Comparison of ENCODE assay signal across 21 cellular contexts in the genomic region with DNA sequence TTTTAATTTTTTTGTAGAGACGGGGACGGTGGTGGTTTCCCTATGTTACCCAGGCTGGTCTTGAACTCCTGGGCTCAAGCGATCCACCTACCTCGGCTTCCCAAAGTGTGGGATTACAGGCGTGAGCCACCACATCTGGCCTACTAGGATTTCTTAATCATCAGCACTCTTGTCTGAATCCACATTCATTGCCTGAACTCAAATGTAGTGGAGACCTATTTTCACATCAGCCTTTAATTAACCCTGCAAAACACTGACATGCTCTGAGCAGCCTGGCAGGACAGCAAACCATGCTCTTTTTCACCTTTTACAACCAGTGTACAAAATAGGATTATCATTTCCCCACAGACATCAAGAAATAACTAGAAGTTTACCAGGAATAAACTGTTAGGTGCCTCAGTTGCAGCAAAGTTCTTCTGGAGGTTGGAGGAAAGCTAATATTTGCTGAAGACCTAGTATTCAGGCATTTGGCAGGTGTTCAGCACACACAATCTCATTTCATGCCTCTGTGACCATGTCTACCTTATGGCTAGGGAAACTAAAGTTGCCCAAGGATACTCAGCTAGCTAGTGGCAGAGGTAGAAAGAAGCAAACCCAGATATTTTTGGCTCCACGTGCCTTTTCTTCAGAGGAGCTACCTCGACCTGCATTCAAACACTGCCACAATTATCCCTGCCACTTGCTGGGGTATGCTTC. TPM values are rescaled to one million over a fixed set of nuclear protein-coding genes. Genes with fewer than 3 reads are reported as not detected.
DNase-seq lines count a peak whose midpoint lies in the region; FAIRE-seq and TF ChIP-seq lines count a peak whose summit lies in the region.
"Had no signal": no experiment of that assay in that cellular context is flagged by ENCODE, and none has a peak within 500 bp of the region (broad histone marks: within the 10 kb centered on the region; RNA-seq: fewer than 3 reads in every experiment).

No MANE protein-coding gene starts in this region.

- H3K4me3 ChIP-seq in endothelial cell of umbilical vein (replicated peaks in 1 of 3; ENCODE audit: insufficient read depth in 1 of 3, low read depth in 1 of 3, low read length in 3 of 3), result no peak overlapping the region
- H3K4me3 ChIP-seq: gastroesophageal sphincter, lower lobe of right lung had no signal

- H3K27me3 ChIP-seq in endothelial cell of umbilical vein (ENCODE audit: control insufficient read depth in 2 of 2, insufficient read depth in 2 of 2, low read length in 2 of 2), result no peaks in the 10 kb centered on the region
- H3K27me3 ChIP-seq: gastroesophageal sphincter had no signal

- no peaks in the 10 kb centered on the region for H3K36me3 ChIP-seq in endothelial cell of umbilical vein (ENCODE audit: control insufficient read depth in 2 of 2, extremely low read depth in 1 of 2, insufficient read depth in 2 of 2, low read length in 2 of 2)
- H3K36me3 ChIP-seq: gastroesophageal sphincter, lower lobe of right lung had no signal

- no peak for FAIRE-seq in endothelial cell of umbilical vein (lab: Jason Lieb, UNC)
- FAIRE-seq: colon had no signal

- no peaks in the 10 kb centered on the region for H3K79me2 ChIP-seq in endothelial cell of umbilical vein (ENCODE audit: control insufficient read depth, insufficient read depth, low read length)

- H3K4me1 ChIP-seq in endothelial cell of umbilical vein (ENCODE audit: control insufficient read depth, extremely low read depth, insufficient read depth, low read length), result peaks cover 12% of the 10 kb centered on the region
- H3K4me1 ChIP-seq: gastroesophageal sphincter, lower lobe of right lung had no signal

- no peaks in the 10 kb centered on the region for H3K9me3 ChIP-seq in endothelial cell of umbilical vein (replicated peaks; ENCODE audit: control insufficient read depth, insufficient read depth, low read length)
- H3K9me3 ChIP-seq: gastroesophageal sphincter, lower lobe of right lung had no signal

- no TSS peak for BruUV-seq in endothelial cell of umbilical vein (replicated peaks; lab: Mats Ljungman, UMichigan)

- TF ChIP-seq POLR2A in endothelial cell of umbilical vein (IDR thresholded peaks at IDR 0.05; ENCODE audit: low read depth, low read length), result no peak

- POLR2A ChIA-PET in endothelial cell of umbilical vein (lab: Charles Lee), result no interaction called here

- no peak for TF ChIP-seq CTCF in endothelial cell of umbilical vein (IDR thresholded peaks at IDR 0.05; ENCODE audit: extremely low read depth in 1 of 2, insufficient read depth in 1 of 2, low read depth in 1 of 2, low read length in 2 of 2)
- TF ChIP-seq CTCF in GM10266 (IDR thresholded peaks at IDR 0.05; ENCODE audit: control insufficient read depth, insufficient read depth, low read depth, missing control alignments), result no peak

- no peaks in the 10 kb centered on the region for H3K9me1 ChIP-seq in endothelial cell of umbilical vein (replicated peaks; ENCODE audit: control insufficient read depth, extremely low read depth, insufficient read depth, low read length)

- H2AFZ ChIP-seq in endothelial cell of umbilical vein (ENCODE audit: low read depth, low read length), result peak overlapping the region; percentile 15

- DNase-seq in NCI-H510A treated with DMSO at 0.1 percent for 48 hours (lab: John Stamatoyannopoulos, UW) (peak; percentile 35), NCI-H510A (lab: John Stamatoyannopoulos, UW) (no peak), NCI-H2171 (lab: John Stamatoyannopoulos, UW) (peak; percentile 76), endothelial cell of umbilical vein (ENCODE audit: low read depth, low spot score) (no peak), substantia nigra (lab: John Stamatoyannopoulos, UW) (no peak), GM10266 (ENCODE audit: extremely low spot score) (no peak), hippocampal formation (lab: John Stamatoyannopoulos, UW) (no peak), CD1c-positive myeloid dendritic cell (ENCODE audit: extremely low spot score) (no peak)
- DNase-seq: activated CD4-positive, alpha-beta T cell treated with anti-CD3 and anti-CD28 coated beads for 4 hours; activated CD8-positive, alpha-beta memory T cell treated with anti-CD3 and anti-CD28 coated beads, Interleukin-2, amount 50 U/mL, for 4 hours; activated gamma-delta T cell treated with Interleukin-2 at 50 U/mL for 16 hours; anterior cingulate cortex; DND-41; Karpas-422; lower lobe of right lung; NCI-H1436; NK-92 treated with Interleukin-12 subunit alpha and Interleukin-12 subunit beta, amount 100 ng/mL, for 24 hours; Right ventricle myocardium superior; T-helper 2 cell had no signal

- no peak overlapping the region for H3K9ac ChIP-seq in endothelial cell of umbilical vein (replicated peaks; ENCODE audit: extremely low read depth, insufficient read depth, low read length)

- CTCF ChIA-PET in endothelial cell of umbilical vein (lab: Charles Lee), result interaction anchor here (1.2 to 1.5 kb wide), 3 partner anchors 16 to 46 kb away, joined by 3 to 5 read pairs (median 4); partner anchors contain the start of gene CFL2

- dilution Hi-C loops in endothelial cell of umbilical vein (cut with MboI; ENCODE audit: extremely low pct_ligation_motif_present, low sequenced_read_pairs), result no loop called here

- intact Hi-C loops in endothelial cell of umbilical vein (cut with micrococcal nuclease), result loop anchor here (10.0 kb wide), 1 partner anchor 108 kb away; no protein-coding TSS in a partner anchor

- H3K4me2 ChIP-seq in endothelial cell of umbilical vein (ENCODE audit: insufficient read depth, low read length), result no peak overlapping the region

- H4K20me1 ChIP-seq in endothelial cell of umbilical vein (replicated peaks; ENCODE audit: control insufficient read depth, extremely low read depth, insufficient read depth, low read length), result no peaks in the 10 kb centered on the region

- H3K27ac ChIP-seq in endothelial cell of umbilical vein (ENCODE audit: insufficient read depth, low read depth, low read length) (no peak overlapping the region), substantia nigra (ENCODE audit: low read depth, low read length, poor library complexity, severe bottlenecking) (peak overlapping the region; percentile 95)
- H3K27ac ChIP-seq: gastroesophageal sphincter, lower lobe of right lung had no signal

TF ChIP-seq in endothelial cell of umbilical vein, 7 proteins besides CTCF, POLR2A, EP300 and RAD21:
- TF ChIP-seq MYC (IDR thresholded peaks at IDR 0.05; ENCODE audit: low read depth, low read length) (no peak), MAX (IDR thresholded peaks at IDR 0.05; ENCODE audit: insufficient read depth, insufficient read length) (no peak), POLR2AphosphoS5 (IDR thresholded peaks at IDR 0.05; ENCODE audit: insufficient read depth, low read depth, low read length) (no peak), GATA2 (IDR thresholded peaks at IDR 0.05; ENCODE audit: insufficient read depth, insufficient read length, low read depth, low read length) (no peak), FOS (IDR thresholded peaks at IDR 0.05; ENCODE audit: borderline replicate concordance, insufficient read depth, low read length) (no peak), JUN (IDR thresholded peaks at IDR 0.05; ENCODE audit: borderline replicate concordance, insufficient read depth, insufficient read length, low read depth) (no peak), EZH2 (IDR thresholded peaks at IDR 0.05; ENCODE audit: borderline replicate concordance, low read depth, low read length, severe bottlenecking) (no peak)
TF ChIP-seq in endothelial cell of umbilical vein: peak in this region for 0.

RNA-seq across cellular contexts. Expression of gene CFL2, which starts 37.7 kb away (rescaled TPM):
- 91.9 and 98.1 TPM in 2 replicates for total RNA-seq in endothelial cell of umbilical vein
- 34.4 and 42.8 TPM in 2 replicates for polyA plus RNA-seq in endothelial cell of umbilical vein
- 43.5 and 47.4 TPM in 2 replicates for polyA plus RNA-seq in endothelial cell of umbilical vein (2011; cell fraction: cytosol; rRNA removed)
- polyA plus RNA-seq in endothelial cell of umbilical vein (2011; cell fraction: nucleus; rRNA removed), result 25.4 and 33.5 TPM in 2 replicates
- polyA plus RNA-seq in endothelial cell of umbilical vein (2012), result 85.5 and 153 TPM in 2 replicates
- polyA minus RNA-seq in endothelial cell of umbilical vein, result 43.4 and 56.7 TPM in 2 replicates
- 36.5 TPM for polyA minus RNA-seq in endothelial cell of umbilical vein (2011; cell fraction: cytosol; rRNA and poly(A)+ RNA removed)
- polyA minus RNA-seq in endothelial cell of umbilical vein (2011; cell fraction: nucleus; rRNA and poly(A)+ RNA removed), result 18.6 and 31.3 TPM in 2 replicates

RNA-seq across cellular contexts. Expression of gene SNX6, which starts 46.7 kb away (rescaled TPM):
- 91.6 and 95.1 TPM in 2 replicates for total RNA-seq in endothelial cell of umbilical vein
- polyA plus RNA-seq in endothelial cell of umbilical vein, result 69.3 and 120 TPM in 2 replicates
- polyA plus RNA-seq in endothelial cell of umbilical vein (2011; cell fraction: cytosol; rRNA removed), result 69.3 and 136 TPM in 2 replicates
- polyA plus RNA-seq in endothelial cell of umbilical vein (2011; cell fraction: nucleus; rRNA removed), result 52.5 and 90.6 TPM in 2 replicates
- polyA plus RNA-seq in endothelial cell of umbilical vein (2012), result 92.0 and 153 TPM in 2 replicates
- polyA minus RNA-seq in endothelial cell of umbilical vein, result 28.1 and 35.5 TPM in 2 replicates
- 18.3 TPM for polyA minus RNA-seq in endothelial cell of umbilical vein (2011; cell fraction: cytosol; rRNA and poly(A)+ RNA removed)
- polyA minus RNA-seq in endothelial cell of umbilical vein (2011; cell fraction: nucleus; rRNA and poly(A)+ RNA removed), result 27.8 and 33.3 TPM in 2 replicates

Comparison
In these comparisons a context has a peak if more than half of its experiments do, and no peak if none do; other contexts are left out.
1. DNase-seq: peak in NCI-H510A treated with DMSO at 0.1 percent for 48 hours (single experiment) and NCI-H2171 (single experiment); none in NCI-H510A (single experiment), endothelial cell of umbilical vein (single experiment), substantia nigra (0 of 49), GM10266 (single experiment), hippocampal formation (0 of 2) and CD1c-positive myeloid dendritic cell (single experiment).